Comparison of ENCODE assay signal across 31 cellular contexts in the genomic region with DNA sequence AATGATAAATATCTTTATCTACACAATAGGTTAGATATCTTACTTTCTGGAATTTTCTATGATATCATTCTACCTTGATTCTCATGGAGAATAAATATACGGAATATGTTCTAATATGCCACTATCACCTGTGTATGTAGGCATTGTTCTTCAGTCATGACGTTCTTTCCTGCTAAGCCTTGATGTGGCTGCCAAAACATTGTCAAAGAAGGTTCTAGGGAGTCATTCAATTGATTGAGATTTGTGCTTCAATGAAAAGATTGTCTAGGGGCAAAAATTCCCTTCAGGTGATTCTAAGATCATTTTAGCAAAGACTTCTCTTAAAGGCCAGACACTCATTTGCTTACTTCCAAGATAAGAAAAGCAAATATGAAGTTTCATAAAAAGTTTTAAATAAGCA.
"Had no signal": no experiment of that assay in that cellular context is flagged by ENCODE, and none has a peak within 500 bp of the region (broad histone marks: within the 10 kb centered on the region; RNA-seq: fewer than 3 reads in every experiment).

No MANE protein-coding gene starts in this region.

- ATAC-seq: activated naive CD4-positive, alpha-beta T cell treated with anti-CD3 and anti-CD28 coated beads, Interleukin-2, amount 50 U/mL, for 72 hours; activated naive CD8-positive, alpha-beta T cell treated with anti-CD3 and anti-CD28 coated beads, Interleukin-2, amount 50 U/mL, for 24 hours; activated T-cell treated with anti-CD3 and anti-CD28 coated beads, Interleukin-2, amount 50 U/mL, for 4 hours; activated T-cell treated with anti-CD3 and anti-CD28 coated beads, Interleukin-2, amount 50 U/mL, for 72 hours; activated T-helper 17 cell treated with anti-CD3 and anti-CD28 coated beads, Interleukin-2, amount 50 U/mL, for 72 hours; body of pancreas had no signal

- DNase-seq: activated effector memory CD4-positive, alpha-beta T cell treated with anti-CD3 and anti-CD28 coated beads, Interleukin-2, amount 50 U/mL, for 16 hours; activated effector memory CD4-positive, alpha-beta T cell treated with Interleukin-2 at 50 U/mL for 16 hours; activated gamma-delta T cell; activated gamma-delta T cell treated with Interleukin-2 at 50 U/mL for 16 hours; activated naive CD4-positive, alpha-beta T cell; activated naive CD4-positive, alpha-beta T cell treated with anti-CD3 and anti-CD28 coated beads for 36 hours; activated naive CD4-positive, alpha-beta T cell treated with anti-CD3 and anti-CD28 coated beads, Interleukin-2, amount 10 ng/mL, durations not matched to agents 7 days and 5 days; activated naive CD4-positive, alpha-beta T cell treated with anti-CD3 and anti-CD28 coated beads, Interleukin-2, amount 50 U/mL, for 16 hours; activated naive CD4-positive, alpha-beta T cell treated with Interleukin-2 at 50 U/mL for 16 hours; activated naive CD8-positive, alpha-beta T cell treated with anti-CD3 and anti-CD28 coated beads for 36 hours; activated naive CD8-positive, alpha-beta T cell treated with anti-CD3 and anti-CD28 coated beads, Interleukin-2, amount 10 ng/mL, durations not matched to agents 7 days and 5 days; activated naive CD8-positive, alpha-beta T cell treated with anti-CD3 and anti-CD28 coated beads, Interleukin-2, amount 50 U/mL, for 24 hours; activated T-cell treated with anti-CD3 and anti-CD28 coated beads, Interleukin-2, amount 50 U/mL, for 24 hours; activated T-cell treated with anti-CD3 and anti-CD28 coated beads, Interleukin-2, amount 50 U/mL, for 4 hours; activated T-cell treated with anti-CD3 and anti-CD28 coated beads, Interleukin-2, amount 50 U/mL, for 48 hours; activated T-cell treated with anti-CD3 and anti-CD28 coated beads, Interleukin-2, amount 50 U/mL, for 72 hours; adrenal gland; amniotic stem cell; amygdala; anterior cingulate cortex; aorta; body of pancreas; brain microvascular endothelial cell; caudate nucleus; central memory CD4-positive, alpha-beta T cell; cerebellar nuclear complex had no signal

- H3K27me3 ChIP-seq: adrenal gland, ascending aorta, body of pancreas, brain microvascular endothelial cell, breast epithelium, cardiac muscle cell had no signal

- H3K4me3 ChIP-seq: adrenal gland, ascending aorta, body of pancreas, breast epithelium, cardiac muscle cell had no signal

- H3K27ac ChIP-seq: adrenal gland, ascending aorta, body of pancreas, brain microvascular endothelial cell, breast epithelium, cardiac muscle cell had no signal

- H3K9me3 ChIP-seq: adrenal gland, ascending aorta, body of pancreas had no signal

- H3K36me3 ChIP-seq: adrenal gland, ascending aorta, brain microvascular endothelial cell, breast epithelium, cardiac muscle cell had no signal
